Comparison of ENCODE assay signal across 1 cellular context in the genomic region with DNA sequence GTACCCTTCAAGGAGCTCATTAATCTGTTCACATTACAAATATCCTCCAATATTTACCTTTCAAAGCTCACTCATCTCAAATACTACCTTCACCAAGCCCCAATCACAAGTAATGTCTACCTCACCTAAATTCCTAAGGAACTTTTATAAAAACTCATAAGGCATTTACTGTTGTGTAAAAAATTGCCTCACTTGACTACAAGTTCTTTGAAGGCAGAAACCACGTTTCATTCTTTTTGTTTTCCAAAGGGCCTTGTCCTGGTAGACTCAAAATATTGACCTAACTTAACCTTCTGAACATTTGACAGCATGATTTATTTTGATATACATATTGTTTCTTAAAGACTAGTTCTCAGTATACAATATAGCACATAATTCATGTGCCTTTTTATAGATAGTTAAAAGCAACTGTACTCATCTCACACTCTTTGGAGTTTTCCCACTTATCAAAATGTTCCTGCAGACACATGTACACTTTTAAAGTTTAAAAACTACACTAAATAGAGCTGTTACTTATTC.
TF ChIP-seq lines count a peak whose summit lies in the region.

No MANE protein-coding gene starts in this region.

TF ChIP-seq in HepG2, 621 proteins besides CTCF, POLR2A, EP300 and RAD21:
- TF ChIP-seq CHD4 (IDR thresholded peaks at IDR 0.05; ENCODE audit: borderline replicate concordance, low read length) (no peak), ZNF501 (CRISPR knock-in tag; IDR thresholded peaks at IDR 0.05) (no peak), ZNF296 (CRISPR knock-in tag; conservative IDR thresholded peaks at IDR 0.05) (no peak), ZNF460 (CRISPR knock-in tag; IDR thresholded peaks at IDR 0.05; ENCODE audit: borderline replicate concordance) (no peak), SETDB1 (CRISPR knock-in tag; IDR thresholded peaks at IDR 0.05; ENCODE audit: borderline replicate concordance) (no peak)
- TF ChIP-seq, protein P1, sequence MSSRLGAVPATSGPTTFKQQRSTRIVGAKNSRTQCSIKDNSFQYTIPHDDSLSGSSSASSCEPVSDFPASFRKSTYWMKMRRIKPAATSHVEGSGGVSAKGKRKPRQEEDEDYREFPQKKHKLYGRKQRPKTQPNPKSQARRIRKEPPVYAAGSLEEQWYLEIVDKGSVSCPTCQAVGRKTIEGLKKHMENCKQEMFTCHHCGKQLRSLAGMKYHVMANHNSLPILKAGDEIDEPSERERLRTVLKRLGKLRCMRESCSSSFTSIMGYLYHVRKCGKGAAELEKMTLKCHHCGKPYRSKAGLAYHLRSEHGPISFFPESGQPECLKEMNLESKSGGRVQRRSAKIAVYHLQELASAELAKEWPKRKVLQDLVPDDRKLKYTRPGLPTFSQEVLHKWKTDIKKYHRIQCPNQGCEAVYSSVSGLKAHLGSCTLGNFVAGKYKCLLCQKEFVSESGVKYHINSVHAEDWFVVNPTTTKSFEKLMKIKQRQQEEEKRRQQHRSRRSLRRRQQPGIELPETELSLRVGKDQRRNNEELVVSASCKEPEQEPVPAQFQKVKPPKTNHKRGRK (CRISPR knock-in tag; IDR thresholded peaks at IDR 0.05): no peak
- TF ChIP-seq, protein P2, sequence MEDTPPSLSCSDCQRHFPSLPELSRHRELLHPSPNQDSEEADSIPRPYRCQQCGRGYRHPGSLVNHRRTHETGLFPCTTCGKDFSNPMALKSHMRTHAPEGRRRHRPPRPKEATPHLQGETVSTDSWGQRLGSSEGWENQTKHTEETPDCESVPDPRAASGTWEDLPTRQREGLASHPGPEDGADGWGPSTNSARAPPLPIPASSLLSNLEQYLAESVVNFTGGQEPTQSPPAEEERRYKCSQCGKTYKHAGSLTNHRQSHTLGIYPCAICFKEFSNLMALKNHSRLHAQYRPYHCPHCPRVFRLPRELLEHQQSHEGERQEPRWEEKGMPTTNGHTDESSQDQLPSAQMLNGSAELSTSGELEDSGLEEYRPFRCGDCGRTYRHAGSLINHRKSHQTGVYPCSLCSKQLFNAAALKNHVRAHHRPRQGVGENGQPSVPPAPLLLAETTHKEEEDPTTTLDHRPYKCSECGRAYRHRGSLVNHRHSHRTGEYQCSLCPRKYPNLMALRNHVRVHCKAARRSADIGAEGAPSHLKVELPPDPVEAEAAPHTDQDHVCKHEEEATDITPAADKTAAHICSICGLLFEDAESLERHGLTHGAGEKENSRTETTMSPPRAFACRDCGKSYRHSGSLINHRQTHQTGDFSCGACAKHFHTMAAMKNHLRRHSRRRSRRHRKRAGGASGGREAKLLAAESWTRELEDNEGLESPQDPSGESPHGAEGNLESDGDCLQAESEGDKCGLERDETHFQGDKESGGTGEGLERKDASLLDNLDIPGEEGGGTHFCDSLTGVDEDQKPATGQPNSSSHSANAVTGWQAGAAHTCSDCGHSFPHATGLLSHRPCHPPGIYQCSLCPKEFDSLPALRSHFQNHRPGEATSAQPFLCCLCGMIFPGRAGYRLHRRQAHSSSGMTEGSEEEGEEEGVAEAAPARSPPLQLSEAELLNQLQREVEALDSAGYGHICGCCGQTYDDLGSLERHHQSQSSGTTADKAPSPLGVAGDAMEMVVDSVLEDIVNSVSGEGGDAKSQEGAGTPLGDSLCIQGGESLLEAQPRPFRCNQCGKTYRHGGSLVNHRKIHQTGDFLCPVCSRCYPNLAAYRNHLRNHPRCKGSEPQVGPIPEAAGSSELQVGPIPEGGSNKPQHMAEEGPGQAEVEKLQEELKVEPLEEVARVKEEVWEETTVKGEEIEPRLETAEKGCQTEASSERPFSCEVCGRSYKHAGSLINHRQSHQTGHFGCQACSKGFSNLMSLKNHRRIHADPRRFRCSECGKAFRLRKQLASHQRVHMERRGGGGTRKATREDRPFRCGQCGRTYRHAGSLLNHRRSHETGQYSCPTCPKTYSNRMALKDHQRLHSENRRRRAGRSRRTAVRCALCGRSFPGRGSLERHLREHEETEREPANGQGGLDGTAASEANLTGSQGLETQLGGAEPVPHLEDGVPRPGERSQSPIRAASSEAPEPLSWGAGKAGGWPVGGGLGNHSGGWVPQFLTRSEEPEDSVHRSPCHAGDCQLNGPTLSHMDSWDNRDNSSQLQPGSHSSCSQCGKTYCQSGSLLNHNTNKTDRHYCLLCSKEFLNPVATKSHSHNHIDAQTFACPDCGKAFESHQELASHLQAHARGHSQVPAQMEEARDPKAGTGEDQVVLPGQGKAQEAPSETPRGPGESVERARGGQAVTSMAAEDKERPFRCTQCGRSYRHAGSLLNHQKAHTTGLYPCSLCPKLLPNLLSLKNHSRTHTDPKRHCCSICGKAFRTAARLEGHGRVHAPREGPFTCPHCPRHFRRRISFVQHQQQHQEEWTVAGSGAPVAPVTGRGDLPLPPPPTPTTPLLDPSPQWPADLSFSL (CRISPR knock-in tag; IDR thresholded peaks at IDR 0.05): no peak
- TF ChIP-seq, protein P3, sequence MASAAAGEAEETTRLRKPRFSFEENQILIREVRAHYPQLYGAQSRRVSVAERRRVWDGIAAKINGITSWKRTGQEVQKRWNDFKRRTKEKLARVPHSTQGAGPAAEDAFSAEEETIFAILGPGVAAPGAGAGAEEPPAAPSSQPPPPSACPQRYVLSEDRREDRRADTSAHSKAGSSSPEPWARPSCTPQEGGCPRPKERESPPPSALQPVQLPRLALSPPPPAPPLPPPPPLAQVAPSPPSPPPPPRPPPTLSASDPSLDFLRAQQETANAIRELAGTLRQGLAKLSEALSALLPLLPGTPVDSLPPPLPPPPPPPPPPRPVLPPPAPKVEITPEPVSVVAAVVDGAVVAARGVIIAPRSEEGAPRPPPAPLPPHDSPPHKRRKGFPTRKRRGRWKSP (CRISPR knock-in tag; IDR thresholded peaks at IDR 0.05): no peak
- TF ChIP-seq, protein P4, sequence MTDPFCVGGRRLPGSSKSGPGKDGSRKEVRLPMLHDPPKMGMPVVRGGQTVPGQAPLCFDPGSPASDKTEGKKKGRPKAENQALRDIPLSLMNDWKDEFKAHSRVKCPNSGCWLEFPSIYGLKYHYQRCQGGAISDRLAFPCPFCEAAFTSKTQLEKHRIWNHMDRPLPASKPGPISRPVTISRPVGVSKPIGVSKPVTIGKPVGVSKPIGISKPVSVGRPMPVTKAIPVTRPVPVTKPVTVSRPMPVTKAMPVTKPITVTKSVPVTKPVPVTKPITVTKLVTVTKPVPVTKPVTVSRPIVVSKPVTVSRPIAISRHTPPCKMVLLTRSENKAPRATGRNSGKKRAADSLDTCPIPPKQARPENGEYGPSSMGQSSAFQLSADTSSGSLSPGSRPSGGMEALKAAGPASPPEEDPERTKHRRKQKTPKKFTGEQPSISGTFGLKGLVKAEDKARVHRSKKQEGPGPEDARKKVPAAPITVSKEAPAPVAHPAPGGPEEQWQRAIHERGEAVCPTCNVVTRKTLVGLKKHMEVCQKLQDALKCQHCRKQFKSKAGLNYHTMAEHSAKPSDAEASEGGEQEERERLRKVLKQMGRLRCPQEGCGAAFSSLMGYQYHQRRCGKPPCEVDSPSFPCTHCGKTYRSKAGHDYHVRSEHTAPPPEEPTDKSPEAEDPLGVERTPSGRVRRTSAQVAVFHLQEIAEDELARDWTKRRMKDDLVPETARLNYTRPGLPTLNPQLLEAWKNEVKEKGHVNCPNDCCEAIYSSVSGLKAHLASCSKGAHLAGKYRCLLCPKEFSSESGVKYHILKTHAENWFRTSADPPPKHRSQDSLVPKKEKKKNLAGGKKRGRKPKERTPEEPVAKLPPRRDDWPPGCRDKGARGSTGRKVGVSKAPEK (CRISPR knock-in tag; IDR thresholded peaks at IDR 0.05; ENCODE audit: borderline replicate concordance): no peak
- TF ChIP-seq, protein P5, sequence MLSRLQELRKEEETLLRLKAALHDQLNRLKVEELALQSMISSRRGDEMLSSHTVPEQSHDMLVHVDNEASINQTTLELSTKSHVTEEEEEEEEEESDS (CRISPR knock-in tag; IDR thresholded peaks at IDR 0.05; ENCODE audit: borderline replicate concordance): no peak
- TF ChIP-seq, protein P6, sequence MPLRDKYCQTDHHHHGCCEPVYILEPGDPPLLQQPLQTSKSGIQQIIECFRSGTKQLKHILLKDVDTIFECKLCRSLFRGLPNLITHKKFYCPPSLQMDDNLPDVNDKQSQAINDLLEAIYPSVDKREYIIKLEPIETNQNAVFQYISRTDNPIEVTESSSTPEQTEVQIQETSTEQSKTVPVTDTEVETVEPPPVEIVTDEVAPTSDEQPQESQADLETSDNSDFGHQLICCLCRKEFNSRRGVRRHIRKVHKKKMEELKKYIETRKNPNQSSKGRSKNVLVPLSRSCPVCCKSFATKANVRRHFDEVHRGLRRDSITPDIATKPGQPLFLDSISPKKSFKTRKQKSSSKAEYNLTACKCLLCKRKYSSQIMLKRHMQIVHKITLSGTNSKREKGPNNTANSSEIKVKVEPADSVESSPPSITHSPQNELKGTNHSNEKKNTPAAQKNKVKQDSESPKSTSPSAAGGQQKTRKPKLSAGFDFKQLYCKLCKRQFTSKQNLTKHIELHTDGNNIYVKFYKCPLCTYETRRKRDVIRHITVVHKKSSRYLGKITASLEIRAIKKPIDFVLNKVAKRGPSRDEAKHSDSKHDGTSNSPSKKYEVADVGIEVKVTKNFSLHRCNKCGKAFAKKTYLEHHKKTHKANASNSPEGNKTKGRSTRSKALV (CRISPR knock-in tag; IDR thresholded peaks at IDR 0.05): no peak
